Comparison of ENCODE assay signal across 8 cellular contexts in the genomic region with DNA sequence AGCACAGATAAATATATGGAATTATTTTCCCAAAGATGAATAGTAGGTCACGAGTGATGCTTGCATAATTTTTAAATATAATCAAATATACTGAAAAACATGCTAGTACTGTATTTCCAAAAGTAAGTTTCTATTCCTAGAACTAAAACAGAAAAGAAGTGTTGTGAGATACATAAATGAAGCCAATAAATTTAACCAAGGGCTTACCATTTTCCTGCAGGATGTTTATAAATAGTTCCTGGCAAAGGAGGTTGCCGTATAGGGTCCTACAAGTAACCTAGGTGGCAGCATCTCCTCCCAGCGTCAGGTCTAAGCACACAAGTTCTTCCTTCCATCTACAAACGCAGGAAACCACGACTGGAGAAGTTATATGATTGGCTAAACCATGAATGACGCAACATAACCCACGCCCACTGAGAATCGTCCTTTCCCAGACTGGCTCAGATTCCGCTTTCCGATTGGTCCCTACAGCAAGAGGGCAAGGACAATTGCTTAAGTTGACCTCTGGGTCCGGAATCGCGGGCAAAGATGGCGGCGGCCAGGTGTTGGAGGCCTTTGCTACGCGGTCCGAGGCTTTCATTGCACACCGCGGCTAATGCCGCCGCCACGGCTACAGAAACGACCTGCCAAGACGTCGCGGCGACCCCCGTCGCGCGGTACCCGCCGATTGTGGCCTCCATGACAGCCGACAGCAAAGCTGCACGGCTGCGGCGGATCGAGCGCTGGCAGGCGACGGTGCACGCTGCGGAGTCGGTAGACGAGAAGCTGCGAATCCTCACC. TPM values are rescaled to one million over a fixed set of nuclear protein-coding genes. Genes with fewer than 3 reads are reported as not detected.
A peak's percentile ranks its signal among the peaks of the same experiment; 100 is the strongest.
DNase-seq lines count a peak whose midpoint lies in the region; ATAC-seq and TF ChIP-seq lines count a peak whose summit lies in the region.

Gene MRPS30, plus strand, starts transcription at position 513 of the 780 bp plus-strand sequence. Its CDS starts 16 bp downstream, at position 529.

- DNase-seq in ELF-1 (ENCODE audit: low read depth, low spot score), result peak; percentile 99
- peak; percentile 100 for DNase-seq in H4 (ENCODE audit: low spot score)
- peak; percentile 100 for DNase-seq in LoVo (ENCODE audit: low spot score)
- peak; percentile 82 for DNase-seq in activated effector memory CD4-positive, alpha-beta T cell treated with Interleukin-2 at 50 U/mL for 16 hours
- peak; percentile 99 for DNase-seq in fibroblast of pulmonary artery (ENCODE audit: low read depth)
- DNase-seq in stimulated activated naive CD8-positive, alpha-beta T cell treated with anti-CD3 and anti-CD28 coated beads, Interleukin-15, amount 100 ng/mL, for 72 hours, result peak; percentile 85 to 93

- no peaks in the 10 kb centered on the region for H3K9me3 Mint-ChIP-seq in nephron
- H3K9me3 Mint-ChIP-seq in stimulated activated naive CD8-positive, alpha-beta T cell treated with anti-CD3 and anti-CD28 coated beads, Interleukin-15, amount 100 ng/mL, for 72 hours, result no peaks in the 10 kb centered on the region

- peaks cover 14% of the 10 kb centered on the region for H3K36me3 Mint-ChIP-seq in nephron (ENCODE audit: low read depth)

- peak within 1 kb of the TSS; percentile 53 to 99 (median 98) for H3K27ac Mint-ChIP-seq in nephron
- H3K27ac Mint-ChIP-seq in stimulated activated naive CD8-positive, alpha-beta T cell treated with anti-CD3 and anti-CD28 coated beads, Interleukin-15, amount 100 ng/mL, for 72 hours, result peak within 1 kb of the TSS; percentile 97 to 98

- H3K27me3 Mint-ChIP-seq in nephron (ENCODE audit: low read depth), result no peaks in the 10 kb centered on the region
- H3K27me3 Mint-ChIP-seq in stimulated activated naive CD8-positive, alpha-beta T cell treated with anti-CD3 and anti-CD28 coated beads, Interleukin-15, amount 100 ng/mL, for 72 hours, result no peaks in the 10 kb centered on the region

- peak within 1 kb of the TSS; percentile 83 for H3K4me3 ChIP-seq in fibroblast of pulmonary artery (replicated peaks; ENCODE audit: low read depth, low read length)

- peak; percentile 80 for TF ChIP-seq POLR2A in Raji (IDR thresholded peaks at IDR 0.05; ENCODE audit: insufficient read depth, low read depth, low read length)

- H3K4me1 Mint-ChIP-seq in nephron, result peaks cover 31% of the 10 kb centered on the region
- H3K4me1 Mint-ChIP-seq in stimulated activated naive CD8-positive, alpha-beta T cell treated with anti-CD3 and anti-CD28 coated beads, Interleukin-15, amount 100 ng/mL, for 72 hours, result peaks cover 27% of the 10 kb centered on the region

- TF ChIP-seq CTCF in fibroblast of pulmonary artery (IDR thresholded peaks at IDR 0.05; ENCODE audit: low read length, missing control alignments) (peak; percentile 47), nephron (IDR thresholded peaks at IDR 0.05; ENCODE audit: unreplicated experiment in 3 of 3) (peak; percentile 34 to 54 (median 37))

- peak; percentile 96 for ATAC-seq in stimulated activated naive CD8-positive, alpha-beta T cell treated with anti-CD3 and anti-CD28 coated beads, Interleukin-15, amount 100 ng/mL, for 72 hours

- H3K4me3 Mint-ChIP-seq in nephron, result peak within 1 kb of the TSS; percentile 90 to 100 (median 100)
- peak within 1 kb of the TSS; percentile 94 to 97 for H3K4me3 Mint-ChIP-seq in stimulated activated naive CD8-positive, alpha-beta T cell treated with anti-CD3 and anti-CD28 coated beads, Interleukin-15, amount 100 ng/mL, for 72 hours

RNA-seq across cellular contexts. Expression of gene MRPS30, which starts in this region (rescaled TPM):
- total RNA-seq in H4 (2014; rRNA removed; shearing (Covaris generic)), result 57.9 and 70.1 TPM in 2 replicates

Comparison
In these comparisons a context has a peak if more than half of its experiments do, and no peak if none do; other contexts are left out.
1. Peak in every context shown above with its lines: DNase-seq, ATAC-seq and H3K4me3 ChIP-seq.